16 cellular contexts compared by ENCODE assay signal in genomic region chr19:58382997-58383603, GRCh38. TPM values are rescaled to one million over a fixed set of nuclear protein-coding genes. Genes with fewer than 3 reads are reported as not detected.
DNase-seq lines count a peak whose midpoint lies in the region; ATAC-seq and TF ChIP-seq lines count a peak whose summit lies in the region.
"Had no signal": no experiment of that assay in that cellular context is flagged by ENCODE, and none has a peak within 500 bp of the region (broad histone marks: within the 10 kb centered on the region; RNA-seq: fewer than 3 reads in every experiment).

No MANE protein-coding gene starts in this region.

- no peak overlapping the region for H3K4me3 ChIP-seq in DND-41 (ENCODE audit: low read depth in 1 of 2, low read length in 2 of 2)
- H3K4me3 ChIP-seq: A549, adrenal gland, Peyer's patch, transverse colon had no signal

- H3K27ac ChIP-seq in DND-41 (ENCODE audit: low read length), result no peak overlapping the region
- H3K27ac ChIP-seq: adrenal gland, KMS-11, Peyer's patch, transverse colon had no signal

- peak overlapping the region; percentile 95 for H3K4me3 Mint-ChIP-seq in activated T-helper 17 cell treated with anti-CD3 and anti-CD28 coated beads, Interleukin-2, amount 50 U/mL, for 72 hours
- peak overlapping the region; percentile 97 to 99 (median 98) for H3K4me3 Mint-ChIP-seq in nephron

- no peaks in the 10 kb centered on the region for H3K9me3 ChIP-seq in DND-41 (ENCODE audit: insufficient read depth, low read length, severe bottlenecking)
- H3K9me3 ChIP-seq: A549, adrenal gland, Peyer's patch, transverse colon had no signal

- H3K36me3 ChIP-seq in DND-41 (ENCODE audit: insufficient read depth, low read length), result peaks cover 7% of the 10 kb centered on the region
- H3K36me3 ChIP-seq: adrenal gland, Peyer's patch, transverse colon had no signal

- peak; percentile 44 for DNase-seq in activated CD8-positive, alpha-beta memory T cell treated with anti-CD3 and anti-CD28 coated beads, Interleukin-2, amount 50 U/mL, for 48 hours
- no peak for DNase-seq in activated CD8-positive, alpha-beta memory T cell treated with anti-CD3 and anti-CD28 coated beads for 24 hours
- DNase-seq in DND-41 (no peak), NCI-H1105 (lab: John Stamatoyannopoulos, UW) (no peak), OCI-M1 (lab: John Stamatoyannopoulos, UW) (no peak), C1 segment of cervical spinal cord (lab: John Stamatoyannopoulos, UW) (no peak)
- DNase-seq: activated CD8-positive, alpha-beta memory T cell treated with anti-CD3 and anti-CD28 coated beads, Interleukin-2, amount 10 ng/mL, durations not matched to agents 7 days and 5 days; caudate nucleus; small intestine; transverse colon had no signal

- H3K79me2 ChIP-seq in DND-41 (ENCODE audit: insufficient read depth, low read length), result peaks cover 52% of the 10 kb centered on the region

- peaks cover 12% of the 10 kb centered on the region for H4K20me1 ChIP-seq in DND-41 (ENCODE audit: insufficient read depth, low read length)

- peaks cover 26% of the 10 kb centered on the region for H3K36me3 Mint-ChIP-seq in activated T-helper 17 cell treated with anti-CD3 and anti-CD28 coated beads, Interleukin-2, amount 50 U/mL, for 72 hours (ENCODE audit: low read depth)
- peaks cover 3% of the 10 kb centered on the region for H3K36me3 Mint-ChIP-seq in nephron (ENCODE audit: low read depth)

- H3K9ac ChIP-seq in DND-41 (ENCODE audit: low read depth, low read length), result 0 out of 2 replicates have a peak overlapping the region, but pooled peaks have one; percentile 4
- H3K9ac ChIP-seq: KMS-11 had no signal

- no peak overlapping the region for H2AFZ ChIP-seq in DND-41 (ENCODE audit: low read depth, low read length)

- H3K27ac Mint-ChIP-seq in activated T-helper 17 cell treated with anti-CD3 and anti-CD28 coated beads, Interleukin-2, amount 50 U/mL, for 72 hours, result peak overlapping the region; percentile 94
- peak overlapping the region; percentile 62 to 100 (median 84) for H3K27ac Mint-ChIP-seq in nephron
- H3K27ac Mint-ChIP-seq: activated CD8-positive, alpha-beta memory T cell treated with anti-CD3 and anti-CD28 coated beads, Interleukin-2, amount 10 ng/mL, durations not matched to agents 7 days and 5 days had no signal

- TF ChIP-seq CTCF in DND-41 (IDR thresholded peaks at IDR 0.05; ENCODE audit: borderline replicate concordance, extremely low read depth, low read length, poor library complexity, severe bottlenecking), result no peak
- TF ChIP-seq CTCF in nephron (IDR thresholded peaks at IDR 0.05; ENCODE audit: unreplicated experiment in 3 of 3), result no peak

- H3K4me1 Mint-ChIP-seq in activated T-helper 17 cell treated with anti-CD3 and anti-CD28 coated beads, Interleukin-2, amount 50 U/mL, for 72 hours, result peaks cover 15% of the 10 kb centered on the region
- peaks cover 28% of the 10 kb centered on the region for H3K4me1 Mint-ChIP-seq in nephron

- no peaks in the 10 kb centered on the region for H3K27me3 ChIP-seq in DND-41 (ENCODE audit: insufficient read depth, low read length, poor library complexity)
- H3K27me3 ChIP-seq: adrenal gland, Peyer's patch, transverse colon had no signal

- H3K9me3 Mint-ChIP-seq in activated T-helper 17 cell treated with anti-CD3 and anti-CD28 coated beads, Interleukin-2, amount 50 U/mL, for 72 hours, result no peaks in the 10 kb centered on the region
- H3K9me3 Mint-ChIP-seq in nephron, result no peaks in the 10 kb centered on the region

- no peak overlapping the region for H3K4me2 ChIP-seq in DND-41 (ENCODE audit: insufficient read depth, low read length)

- no peak for ATAC-seq in DND-41 (ENCODE audit: insufficient read depth, low read depth)
- no peak for ATAC-seq in activated T-helper 17 cell treated with anti-CD3 and anti-CD28 coated beads, Interleukin-2, amount 50 U/mL, for 72 hours (replicated peaks)
- ATAC-seq: A549; activated CD8-positive, alpha-beta memory T cell treated with anti-CD3 and anti-CD28 coated beads, Interleukin-2, amount 10 ng/mL, durations not matched to agents 7 days and 5 days had no signal

- H3K4me1 ChIP-seq in DND-41 (ENCODE audit: insufficient read depth, low read length), result peaks cover 45% of the 10 kb centered on the region

- no peaks in the 10 kb centered on the region for H3K27me3 Mint-ChIP-seq in activated T-helper 17 cell treated with anti-CD3 and anti-CD28 coated beads, Interleukin-2, amount 50 U/mL, for 72 hours
- H3K27me3 Mint-ChIP-seq in nephron (ENCODE audit: low read depth), result no peaks in the 10 kb centered on the region
- H3K27me3 Mint-ChIP-seq: activated CD8-positive, alpha-beta memory T cell treated with anti-CD3 and anti-CD28 coated beads, Interleukin-2, amount 10 ng/mL, durations not matched to agents 7 days and 5 days had no signal

RNA-seq across cellular contexts. Expression of gene ZNF837, which starts 2.3 kb away (rescaled TPM):
- 1 to 10 TPM; 1.1 to 1.9 TPM for total RNA-seq in activated T-helper 17 cell treated with anti-CD3 and anti-CD28 coated beads, Interleukin-2, amount 50 U/mL, for 72 hours

RNA-seq across cellular contexts. Expression of gene RPS5, which starts 4.0 kb away (rescaled TPM):
- total RNA-seq in activated T-helper 17 cell treated with anti-CD3 and anti-CD28 coated beads, Interleukin-2, amount 50 U/mL, for 72 hours, result 1,000 to 10,000 TPM; 1,376 to 1,435 TPM

RNA-seq across cellular contexts. Expression of gene RNF225, which starts 12.4 kb away (rescaled TPM):
- total RNA-seq in activated T-helper 17 cell treated with anti-CD3 and anti-CD28 coated beads, Interleukin-2, amount 50 U/mL, for 72 hours, result under 1 TPM in 1 of 2 donors, not detected in 1; 0.64 TPM
- total RNA-seq: adrenal gland, Peyer's patch, transverse colon had no signal

RNA-seq across cellular contexts. Expression of gene ZNF497, which starts 20.5 kb away (rescaled TPM):
- 1 to 10 TPM; 1.7 to 1.8 TPM for total RNA-seq in activated T-helper 17 cell treated with anti-CD3 and anti-CD28 coated beads, Interleukin-2, amount 50 U/mL, for 72 hours

RNA-seq across cellular contexts. Expression of gene ZNF584, which starts 25.3 kb away (rescaled TPM):
- 1 to 10 TPM; 9.0 to 9.8 TPM for total RNA-seq in activated T-helper 17 cell treated with anti-CD3 and anti-CD28 coated beads, Interleukin-2, amount 50 U/mL, for 72 hours
